ENCODE assay signal across 33 cellular contexts in the genomic region with DNA sequence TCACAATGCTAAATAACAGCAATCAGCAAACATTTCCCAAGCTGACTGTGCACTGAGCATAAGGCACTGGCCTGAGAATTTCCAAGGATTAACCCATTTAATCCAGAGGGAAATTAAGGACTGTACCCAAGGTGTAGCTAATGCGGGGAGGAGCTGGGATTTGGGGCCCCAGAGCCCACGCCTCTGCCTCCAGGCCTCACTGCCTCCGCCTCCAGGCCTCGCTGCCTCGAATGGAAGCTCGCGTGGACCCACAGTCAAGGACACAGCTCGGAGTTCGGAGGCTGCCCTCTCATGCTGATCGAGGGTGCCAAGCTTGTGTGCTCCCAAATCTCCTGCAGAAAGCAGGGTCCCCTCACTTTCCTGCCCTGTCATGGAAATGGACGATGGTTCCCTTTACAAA.
"Had no signal": no experiment of that assay in that cellular context is flagged by ENCODE, and none has a peak within 500 bp of the region (broad histone marks: within the 10 kb centered on the region; RNA-seq: fewer than 3 reads in every experiment).

No MANE protein-coding gene starts in this region.

- H3K9me3 ChIP-seq: ascending aorta had no signal

- DNase-seq: activated CD4-positive, alpha-beta T cell treated with anti-CD3 and anti-CD28 coated beads for 1 hour; activated CD4-positive, alpha-beta T cell treated with anti-CD3 and anti-CD28 coated beads for 48 hours; activated CD4-positive, CD25-positive, alpha-beta regulatory T cell; activated CD8-positive, alpha-beta T cell treated with anti-CD3 and anti-CD28 coated beads for 36 hours; activated effector memory CD4-positive, alpha-beta T cell treated with anti-CD3 and anti-CD28 coated beads, Interleukin-2, amount 50 U/mL, for 16 hours; activated naive CD4-positive, alpha-beta T cell; activated naive CD8-positive, alpha-beta T cell treated with anti-CD3 and anti-CD28 coated beads, Interleukin-2, amount 10 ng/mL, durations not matched to agents 7 days and 5 days; activated T-cell treated with anti-CD3 and anti-CD28 coated beads, Interleukin-2, amount 50 U/mL, for 1 hour; activated T-cell treated with anti-CD3 and anti-CD28 coated beads, Interleukin-2, amount 50 U/mL, for 72 hours; amygdala; Karpas-422; NCI-H1105; NCI-H1417 treated with DMSO at 0.1 percent for 48 hours; NCI-H187 treated with DMSO at 0.1 percent for 48 hours; NCI-H2081; NCI-H2171 treated with DMSO at 0.1 percent for 48 hours; NCI-H2227 treated with DMSO at 0.1 percent for 48 hours; NCI-H446 treated with DMSO at 0.1 percent for 48 hours; NCI-H524; NCI-H69; NK-92 treated with Interleukin-12 subunit alpha and Interleukin-12 subunit beta, amount 100 ng/mL, for 24 hours; PC-9; Right ventricle myocardium superior; SW 1271; T-helper 1 cell; T-helper 2 cell; T-helper 9 cell had no signal

- H3K4me1 ChIP-seq: ascending aorta had no signal

- FAIRE-seq: RCC 7860 had no signal

- H3K27ac ChIP-seq: ascending aorta, cardiac muscle cell, PC-9, RWPE1, VCaP had no signal

- ATAC-seq: activated CD8-positive, alpha-beta T cell treated with anti-CD3 and anti-CD28 coated beads for 36 hours; activated T-cell treated with anti-CD3 and anti-CD28 coated beads, Interleukin-2, amount 50 U/mL, for 72 hours; activated T-helper 17 cell treated with anti-CD3 and anti-CD28 coated beads, Interleukin-2, amount 50 U/mL, for 72 hours had no signal

- H3K36me3 ChIP-seq: ascending aorta, cardiac muscle cell had no signal

- H3K4me3 ChIP-seq: ascending aorta, cardiac muscle cell, PC-9 had no signal
